In genomic region chr2:68441179-68441993, GRCh38 we compare ENCODE assay signal across 1 cellular context.
TF ChIP-seq lines count a peak whose summit lies in the region.

No MANE protein-coding gene starts in this region.

TF ChIP-seq in GM12878, 131 proteins besides CTCF, POLR2A, EP300 and RAD21 (continued from another document):
- TF ChIP-seq RAD51 (IDR thresholded peaks at IDR 0.05) (no peak; the same call in 1 of the 2 replicates), TCF7 (IDR thresholded peaks at IDR 0.05; ENCODE audit: borderline replicate concordance) (peak; percentile 68; the same call in 1 of the 2 replicates), ASH2L (IDR thresholded peaks at IDR 0.05; ENCODE audit: borderline replicate concordance, low read depth) (no peak), E2F4 (IDR thresholded peaks at IDR 0.05; ENCODE audit: low read depth, low read length) (no peak), YBX1 (IDR thresholded peaks at IDR 0.05) (no peak), RB1 (IDR thresholded peaks at IDR 0.05; ENCODE audit: borderline replicate concordance) (peak; percentile 62; the same call in 1 of the 2 replicates)
- TF ChIP-seq, protein P1, sequence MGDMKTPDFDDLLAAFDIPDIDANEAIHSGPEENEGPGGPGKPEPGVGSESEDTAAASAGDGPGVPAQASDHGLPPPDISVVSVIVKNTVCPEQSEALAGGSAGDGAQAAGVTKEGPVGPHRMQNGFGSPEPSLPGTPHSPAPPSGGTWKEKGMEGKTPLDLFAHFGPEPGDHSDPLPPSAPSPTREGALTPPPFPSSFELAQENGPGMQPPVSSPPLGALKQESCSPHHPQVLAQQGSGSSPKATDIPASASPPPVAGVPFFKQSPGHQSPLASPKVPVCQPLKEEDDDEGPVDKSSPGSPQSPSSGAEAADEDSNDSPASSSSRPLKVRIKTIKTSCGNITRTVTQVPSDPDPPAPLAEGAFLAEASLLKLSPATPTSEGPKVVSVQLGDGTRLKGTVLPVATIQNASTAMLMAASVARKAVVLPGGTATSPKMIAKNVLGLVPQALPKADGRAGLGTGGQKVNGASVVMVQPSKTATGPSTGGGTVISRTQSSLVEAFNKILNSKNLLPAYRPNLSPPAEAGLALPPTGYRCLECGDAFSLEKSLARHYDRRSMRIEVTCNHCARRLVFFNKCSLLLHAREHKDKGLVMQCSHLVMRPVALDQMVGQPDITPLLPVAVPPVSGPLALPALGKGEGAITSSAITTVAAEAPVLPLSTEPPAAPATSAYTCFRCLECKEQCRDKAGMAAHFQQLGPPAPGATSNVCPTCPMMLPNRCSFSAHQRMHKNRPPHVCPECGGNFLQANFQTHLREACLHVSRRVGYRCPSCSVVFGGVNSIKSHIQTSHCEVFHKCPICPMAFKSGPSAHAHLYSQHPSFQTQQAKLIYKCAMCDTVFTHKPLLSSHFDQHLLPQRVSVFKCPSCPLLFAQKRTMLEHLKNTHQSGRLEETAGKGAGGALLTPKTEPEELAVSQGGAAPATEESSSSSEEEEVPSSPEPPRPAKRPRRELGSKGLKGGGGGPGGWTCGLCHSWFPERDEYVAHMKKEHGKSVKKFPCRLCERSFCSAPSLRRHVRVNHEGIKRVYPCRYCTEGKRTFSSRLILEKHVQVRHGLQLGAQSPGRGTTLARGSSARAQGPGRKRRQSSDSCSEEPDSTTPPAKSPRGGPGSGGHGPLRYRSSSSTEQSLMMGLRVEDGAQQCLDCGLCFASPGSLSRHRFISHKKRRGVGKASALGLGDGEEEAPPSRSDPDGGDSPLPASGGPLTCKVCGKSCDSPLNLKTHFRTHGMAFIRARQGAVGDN (IDR thresholded peaks at IDR 0.05) = peak; percentile 82
- TF ChIP-seq, protein P2, sequence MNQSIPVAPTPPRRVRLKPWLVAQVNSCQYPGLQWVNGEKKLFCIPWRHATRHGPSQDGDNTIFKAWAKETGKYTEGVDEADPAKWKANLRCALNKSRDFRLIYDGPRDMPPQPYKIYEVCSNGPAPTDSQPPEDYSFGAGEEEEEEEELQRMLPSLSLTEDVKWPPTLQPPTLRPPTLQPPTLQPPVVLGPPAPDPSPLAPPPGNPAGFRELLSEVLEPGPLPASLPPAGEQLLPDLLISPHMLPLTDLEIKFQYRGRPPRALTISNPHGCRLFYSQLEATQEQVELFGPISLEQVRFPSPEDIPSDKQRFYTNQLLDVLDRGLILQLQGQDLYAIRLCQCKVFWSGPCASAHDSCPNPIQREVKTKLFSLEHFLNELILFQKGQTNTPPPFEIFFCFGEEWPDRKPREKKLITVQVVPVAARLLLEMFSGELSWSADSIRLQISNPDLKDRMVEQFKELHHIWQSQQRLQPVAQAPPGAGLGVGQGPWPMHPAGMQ (IDR thresholded peaks at IDR 0.05; ENCODE audit: borderline replicate concordance) = no peak
